In genomic region chr1:26471498-26472329, GRCh38 we compare ENCODE assay signal across 1 cellular context.
TF ChIP-seq lines count a peak whose summit lies in the region.

No MANE protein-coding gene starts in this region.

TF ChIP-seq in K562, 482 proteins besides CTCF, POLR2A, EP300 and RAD21 (continued from another document and continues in another):
- TF ChIP-seq GMEB1 (CRISPR knock-in tag; IDR thresholded peaks at IDR 0.05) = no peak
- TF ChIP-seq CHCHD3 (CRISPR knock-in tag; IDR thresholded peaks at IDR 0.05) = no peak
- no peak for TF ChIP-seq STAT5B (CRISPR knock-in tag; IDR thresholded peaks at IDR 0.05)
- no peak for TF ChIP-seq NONO (IDR thresholded peaks at IDR 0.05; ENCODE audit: low read depth in 2 of 2, low read length in 1 of 2)
- peak; percentile 13; the same call in 1 of the 2 replicates for TF ChIP-seq CTBP1 (IDR thresholded peaks at IDR 0.05; ENCODE audit: borderline replicate concordance)
- no peak; the same call in 1 of the 2 replicates for TF ChIP-seq ZBED1 (IDR thresholded peaks at IDR 0.05)
- TF ChIP-seq KDM5B (IDR thresholded peaks at IDR 0.05; ENCODE audit: insufficient replicate concordance, low read depth, low read length) = peak; percentile 46
- TF ChIP-seq RBFOX2 (IDR thresholded peaks at IDR 0.05; ENCODE audit: low read depth, low read length) = peak; percentile 22
- TF ChIP-seq POLR2H (tag; IDR thresholded peaks at IDR 0.05; ENCODE audit: low read depth) = no peak
- TF ChIP-seq, protein P1, sequence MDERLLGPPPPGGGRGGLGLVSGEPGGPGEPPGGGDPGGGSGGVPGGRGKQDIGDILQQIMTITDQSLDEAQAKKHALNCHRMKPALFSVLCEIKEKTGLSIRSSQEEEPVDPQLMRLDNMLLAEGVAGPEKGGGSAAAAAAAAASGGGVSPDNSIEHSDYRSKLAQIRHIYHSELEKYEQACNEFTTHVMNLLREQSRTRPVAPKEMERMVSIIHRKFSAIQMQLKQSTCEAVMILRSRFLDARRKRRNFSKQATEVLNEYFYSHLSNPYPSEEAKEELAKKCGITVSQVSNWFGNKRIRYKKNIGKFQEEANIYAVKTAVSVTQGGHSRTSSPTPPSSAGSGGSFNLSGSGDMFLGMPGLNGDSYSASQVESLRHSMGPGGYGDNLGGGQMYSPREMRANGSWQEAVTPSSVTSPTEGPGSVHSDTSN (CRISPR knock-in tag; IDR thresholded peaks at IDR 0.05; ENCODE audit: low read depth) = no peak
- TF ChIP-seq, protein P1 (tag; conservative IDR thresholded peaks at IDR 0.05; ENCODE audit: low read depth) = no peak
- no peak for TF ChIP-seq ESRRA (IDR thresholded peaks at IDR 0.05; ENCODE audit: borderline replicate concordance, low read depth)
- TF ChIP-seq MEF2D (tag; conservative IDR thresholded peaks at IDR 0.05; ENCODE audit: low read depth) = no peak
- TF ChIP-seq CAMTA2 (CRISPR knock-in tag; conservative IDR thresholded peaks at IDR 0.05) = no peak
- TF ChIP-seq MXD1 (CRISPR knock-in tag; IDR thresholded peaks at IDR 0.05; ENCODE audit: borderline replicate concordance, poor library complexity, severe bottlenecking) = no peak
- no peak for TF ChIP-seq NBN (IDR thresholded peaks at IDR 0.05; ENCODE audit: low read depth)
- no peak for TF ChIP-seq ZNF551 (CRISPR knock-in tag; IDR thresholded peaks at IDR 0.05)
- peak; percentile 29; the same call in 1 of the 2 replicates for TF ChIP-seq CC2D1A (IDR thresholded peaks at IDR 0.05)
- no peak for TF ChIP-seq MCM2 (IDR thresholded peaks at IDR 0.05; ENCODE audit: low read depth)
- no peak for TF ChIP-seq CBFA2T3 (IDR thresholded peaks at IDR 0.05)
- no peak for TF ChIP-seq PML (IDR thresholded peaks at IDR 0.05; ENCODE audit: low read length)
- no peak; the same call in 1 of the 2 replicates for TF ChIP-seq MXI1 (IDR thresholded peaks at IDR 0.05; ENCODE audit: low read depth, low read length)
- TF ChIP-seq POLR3G (IDR thresholded peaks at IDR 0.05; ENCODE audit: extremely low read depth, insufficient read length, insufficient replicate concordance) = no peak
- TF ChIP-seq, protein P2, sequence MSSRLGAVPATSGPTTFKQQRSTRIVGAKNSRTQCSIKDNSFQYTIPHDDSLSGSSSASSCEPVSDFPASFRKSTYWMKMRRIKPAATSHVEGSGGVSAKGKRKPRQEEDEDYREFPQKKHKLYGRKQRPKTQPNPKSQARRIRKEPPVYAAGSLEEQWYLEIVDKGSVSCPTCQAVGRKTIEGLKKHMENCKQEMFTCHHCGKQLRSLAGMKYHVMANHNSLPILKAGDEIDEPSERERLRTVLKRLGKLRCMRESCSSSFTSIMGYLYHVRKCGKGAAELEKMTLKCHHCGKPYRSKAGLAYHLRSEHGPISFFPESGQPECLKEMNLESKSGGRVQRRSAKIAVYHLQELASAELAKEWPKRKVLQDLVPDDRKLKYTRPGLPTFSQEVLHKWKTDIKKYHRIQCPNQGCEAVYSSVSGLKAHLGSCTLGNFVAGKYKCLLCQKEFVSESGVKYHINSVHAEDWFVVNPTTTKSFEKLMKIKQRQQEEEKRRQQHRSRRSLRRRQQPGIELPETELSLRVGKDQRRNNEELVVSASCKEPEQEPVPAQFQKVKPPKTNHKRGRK (tag; IDR thresholded peaks at IDR 0.05) = no peak
- peak; percentile 65 for TF ChIP-seq GABPB1 (CRISPR knock-in tag; IDR thresholded peaks at IDR 0.05)
- TF ChIP-seq, protein P3, sequence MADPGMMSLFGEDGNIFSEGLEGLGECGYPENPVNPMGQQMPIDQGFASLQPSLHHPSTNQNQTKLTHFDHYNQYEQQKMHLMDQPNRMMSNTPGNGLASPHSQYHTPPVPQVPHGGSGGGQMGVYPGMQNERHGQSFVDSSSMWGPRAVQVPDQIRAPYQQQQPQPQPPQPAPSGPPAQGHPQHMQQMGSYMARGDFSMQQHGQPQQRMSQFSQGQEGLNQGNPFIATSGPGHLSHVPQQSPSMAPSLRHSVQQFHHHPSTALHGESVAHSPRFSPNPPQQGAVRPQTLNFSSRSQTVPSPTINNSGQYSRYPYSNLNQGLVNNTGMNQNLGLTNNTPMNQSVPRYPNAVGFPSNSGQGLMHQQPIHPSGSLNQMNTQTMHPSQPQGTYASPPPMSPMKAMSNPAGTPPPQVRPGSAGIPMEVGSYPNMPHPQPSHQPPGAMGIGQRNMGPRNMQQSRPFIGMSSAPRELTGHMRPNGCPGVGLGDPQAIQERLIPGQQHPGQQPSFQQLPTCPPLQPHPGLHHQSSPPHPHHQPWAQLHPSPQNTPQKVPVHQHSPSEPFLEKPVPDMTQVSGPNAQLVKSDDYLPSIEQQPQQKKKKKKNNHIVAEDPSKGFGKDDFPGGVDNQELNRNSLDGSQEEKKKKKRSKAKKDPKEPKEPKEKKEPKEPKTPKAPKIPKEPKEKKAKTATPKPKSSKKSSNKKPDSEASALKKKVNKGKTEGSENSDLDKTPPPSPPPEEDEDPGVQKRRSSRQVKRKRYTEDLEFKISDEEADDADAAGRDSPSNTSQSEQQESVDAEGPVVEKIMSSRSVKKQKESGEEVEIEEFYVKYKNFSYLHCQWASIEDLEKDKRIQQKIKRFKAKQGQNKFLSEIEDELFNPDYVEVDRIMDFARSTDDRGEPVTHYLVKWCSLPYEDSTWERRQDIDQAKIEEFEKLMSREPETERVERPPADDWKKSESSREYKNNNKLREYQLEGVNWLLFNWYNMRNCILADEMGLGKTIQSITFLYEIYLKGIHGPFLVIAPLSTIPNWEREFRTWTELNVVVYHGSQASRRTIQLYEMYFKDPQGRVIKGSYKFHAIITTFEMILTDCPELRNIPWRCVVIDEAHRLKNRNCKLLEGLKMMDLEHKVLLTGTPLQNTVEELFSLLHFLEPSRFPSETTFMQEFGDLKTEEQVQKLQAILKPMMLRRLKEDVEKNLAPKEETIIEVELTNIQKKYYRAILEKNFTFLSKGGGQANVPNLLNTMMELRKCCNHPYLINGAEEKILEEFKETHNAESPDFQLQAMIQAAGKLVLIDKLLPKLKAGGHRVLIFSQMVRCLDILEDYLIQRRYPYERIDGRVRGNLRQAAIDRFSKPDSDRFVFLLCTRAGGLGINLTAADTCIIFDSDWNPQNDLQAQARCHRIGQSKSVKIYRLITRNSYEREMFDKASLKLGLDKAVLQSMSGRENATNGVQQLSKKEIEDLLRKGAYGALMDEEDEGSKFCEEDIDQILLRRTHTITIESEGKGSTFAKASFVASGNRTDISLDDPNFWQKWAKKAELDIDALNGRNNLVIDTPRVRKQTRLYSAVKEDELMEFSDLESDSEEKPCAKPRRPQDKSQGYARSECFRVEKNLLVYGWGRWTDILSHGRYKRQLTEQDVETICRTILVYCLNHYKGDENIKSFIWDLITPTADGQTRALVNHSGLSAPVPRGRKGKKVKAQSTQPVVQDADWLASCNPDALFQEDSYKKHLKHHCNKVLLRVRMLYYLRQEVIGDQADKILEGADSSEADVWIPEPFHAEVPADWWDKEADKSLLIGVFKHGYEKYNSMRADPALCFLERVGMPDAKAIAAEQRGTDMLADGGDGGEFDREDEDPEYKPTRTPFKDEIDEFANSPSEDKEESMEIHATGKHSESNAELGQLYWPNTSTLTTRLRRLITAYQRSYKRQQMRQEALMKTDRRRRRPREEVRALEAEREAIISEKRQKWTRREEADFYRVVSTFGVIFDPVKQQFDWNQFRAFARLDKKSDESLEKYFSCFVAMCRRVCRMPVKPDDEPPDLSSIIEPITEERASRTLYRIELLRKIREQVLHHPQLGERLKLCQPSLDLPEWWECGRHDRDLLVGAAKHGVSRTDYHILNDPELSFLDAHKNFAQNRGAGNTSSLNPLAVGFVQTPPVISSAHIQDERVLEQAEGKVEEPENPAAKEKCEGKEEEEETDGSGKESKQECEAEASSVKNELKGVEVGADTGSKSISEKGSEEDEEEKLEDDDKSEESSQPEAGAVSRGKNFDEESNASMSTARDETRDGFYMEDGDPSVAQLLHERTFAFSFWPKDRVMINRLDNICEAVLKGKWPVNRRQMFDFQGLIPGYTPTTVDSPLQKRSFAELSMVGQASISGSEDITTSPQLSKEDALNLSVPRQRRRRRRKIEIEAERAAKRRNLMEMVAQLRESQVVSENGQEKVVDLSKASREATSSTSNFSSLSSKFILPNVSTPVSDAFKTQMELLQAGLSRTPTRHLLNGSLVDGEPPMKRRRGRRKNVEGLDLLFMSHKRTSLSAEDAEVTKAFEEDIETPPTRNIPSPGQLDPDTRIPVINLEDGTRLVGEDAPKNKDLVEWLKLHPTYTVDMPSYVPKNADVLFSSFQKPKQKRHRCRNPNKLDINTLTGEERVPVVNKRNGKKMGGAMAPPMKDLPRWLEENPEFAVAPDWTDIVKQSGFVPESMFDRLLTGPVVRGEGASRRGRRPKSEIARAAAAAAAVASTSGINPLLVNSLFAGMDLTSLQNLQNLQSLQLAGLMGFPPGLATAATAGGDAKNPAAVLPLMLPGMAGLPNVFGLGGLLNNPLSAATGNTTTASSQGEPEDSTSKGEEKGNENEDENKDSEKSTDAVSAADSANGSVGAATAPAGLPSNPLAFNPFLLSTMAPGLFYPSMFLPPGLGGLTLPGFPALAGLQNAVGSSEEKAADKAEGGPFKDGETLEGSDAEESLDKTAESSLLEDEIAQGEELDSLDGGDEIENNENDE (IDR thresholded peaks at IDR 0.05; ENCODE audit: low read depth, low read length) = no peak
- TF ChIP-seq ETV5 (CRISPR knock-in tag; IDR thresholded peaks at IDR 0.05; ENCODE audit: low read depth) = peak; percentile 69
- no peak for TF ChIP-seq KAT8 (IDR thresholded peaks at IDR 0.05; ENCODE audit: low read depth)
- TF ChIP-seq, protein P4, sequence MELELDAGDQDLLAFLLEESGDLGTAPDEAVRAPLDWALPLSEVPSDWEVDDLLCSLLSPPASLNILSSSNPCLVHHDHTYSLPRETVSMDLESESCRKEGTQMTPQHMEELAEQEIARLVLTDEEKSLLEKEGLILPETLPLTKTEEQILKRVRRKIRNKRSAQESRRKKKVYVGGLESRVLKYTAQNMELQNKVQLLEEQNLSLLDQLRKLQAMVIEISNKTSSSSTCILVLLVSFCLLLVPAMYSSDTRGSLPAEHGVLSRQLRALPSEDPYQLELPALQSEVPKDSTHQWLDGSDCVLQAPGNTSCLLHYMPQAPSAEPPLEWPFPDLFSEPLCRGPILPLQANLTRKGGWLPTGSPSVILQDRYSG (tag; conservative IDR thresholded peaks at IDR 0.05; ENCODE audit: low read depth) = peak; percentile 62; the same call in 1 of the 2 replicates
- TF ChIP-seq CHD2 (IDR thresholded peaks at IDR 0.05; ENCODE audit: low read depth, low read length) = peak; percentile 7
- TF ChIP-seq MEF2A (IDR thresholded peaks at IDR 0.05; ENCODE audit: control insufficient read depth, low read depth, low read length) = no peak
- TF ChIP-seq NFIC (IDR thresholded peaks at IDR 0.05) = no peak
- TF ChIP-seq ZEB2 (IDR thresholded peaks at IDR 0.05) = no peak
- no peak for TF ChIP-seq NCOA2 (IDR thresholded peaks at IDR 0.05; ENCODE audit: partially characterized antibody in 2 of 2)
